ENCODE assay signal across 15 cellular contexts in the genomic region with DNA sequence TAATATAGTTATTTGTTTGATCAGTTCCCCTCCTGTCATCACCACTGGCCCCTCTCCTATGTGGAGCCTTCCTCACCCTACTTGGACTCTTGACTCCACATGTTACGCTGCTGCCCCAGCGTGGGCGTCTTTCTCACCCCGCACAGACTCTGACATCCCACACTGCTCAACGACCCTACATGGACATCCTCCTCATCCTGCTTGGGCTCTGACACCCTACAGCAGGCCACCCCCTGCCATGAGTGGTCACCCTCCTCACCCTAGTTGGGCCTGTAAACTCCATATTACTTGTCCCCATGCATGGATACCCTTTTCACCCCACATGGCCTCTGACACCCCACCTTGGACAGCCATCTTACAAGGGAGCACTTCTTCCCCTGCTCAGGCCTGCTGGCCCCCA. TPM values are rescaled to one million over a fixed set of nuclear protein-coding genes. Genes with fewer than 3 reads are reported as not detected.
DNase-seq lines count a peak whose midpoint lies in the region; ATAC-seq and TF ChIP-seq lines count a peak whose summit lies in the region.
"Had no signal": no experiment of that assay in that cellular context is flagged by ENCODE, and none has a peak within 500 bp of the region (broad histone marks: within the 10 kb centered on the region; RNA-seq: fewer than 3 reads in every experiment).

No MANE protein-coding gene starts in this region.

- no peak overlapping the region for H3K4me3 Mint-ChIP-seq in activated T-cell treated with anti-CD3 and anti-CD28 coated beads, Interleukin-2, amount 50 U/mL, for 24 hours
- no peak overlapping the region for H3K4me3 Mint-ChIP-seq in activated T-cell treated with anti-CD3 and anti-CD28 coated beads, Interleukin-2, amount 50 U/mL, for 4 hours
- no peak overlapping the region for H3K4me3 Mint-ChIP-seq in stimulated activated naive CD8-positive, alpha-beta T cell treated with anti-CD3 and anti-CD28 coated beads, Interleukin-15, Interleukin-2, amounts not matched to agents 100 ng/mL and 50 ng/mL, for 24 hours
- no peak overlapping the region for H3K4me3 Mint-ChIP-seq in stimulated activated naive CD8-positive, alpha-beta T cell treated with anti-CD3 and anti-CD28 coated beads, Interleukin-15, amount 100 ng/mL, for 72 hours
- H3K4me3 Mint-ChIP-seq in neural crest cell (no peak overlapping the region), type B pancreatic cell (no peak overlapping the region)
- H3K4me3 Mint-ChIP-seq: CD14-positive monocyte had no signal

- no peaks in the 10 kb centered on the region for H3K9me3 Mint-ChIP-seq in activated T-cell treated with anti-CD3 and anti-CD28 coated beads, Interleukin-2, amount 50 U/mL, for 24 hours
- no peaks in the 10 kb centered on the region for H3K9me3 Mint-ChIP-seq in activated T-cell treated with anti-CD3 and anti-CD28 coated beads, Interleukin-2, amount 50 U/mL, for 4 hours
- H3K9me3 Mint-ChIP-seq in stimulated activated naive CD8-positive, alpha-beta T cell treated with anti-CD3 and anti-CD28 coated beads, Interleukin-15, Interleukin-2, amounts not matched to agents 100 ng/mL and 50 ng/mL, for 24 hours, result no peaks in the 10 kb centered on the region
- no peaks in the 10 kb centered on the region for H3K9me3 Mint-ChIP-seq in stimulated activated naive CD8-positive, alpha-beta T cell treated with anti-CD3 and anti-CD28 coated beads, Interleukin-15, amount 100 ng/mL, for 72 hours
- no peaks in the 10 kb centered on the region for H3K9me3 Mint-ChIP-seq in neural crest cell
- no peaks in the 10 kb centered on the region for H3K9me3 Mint-ChIP-seq in type B pancreatic cell
- H3K9me3 Mint-ChIP-seq: CD14-positive monocyte; CD8-positive, alpha-beta memory T cell had no signal

- TF ChIP-seq CTCF in neural crest cell (conservative IDR thresholded peaks at IDR 0.05) (no peak), type B pancreatic cell (conservative IDR thresholded peaks at IDR 0.05) (no peak), PC-9 (conservative IDR thresholded peaks at IDR 0.05) (no peak)

- no peaks in the 10 kb centered on the region for H3F3A ChIP-seq in PC-9 (ENCODE audit: insufficient read depth, low read depth)

- H3K36me3 ChIP-seq in PC-9 (ENCODE audit: low read depth), result peaks cover 18% of the 10 kb centered on the region

- peaks cover 84% of the 10 kb centered on the region for H3K36me3 Mint-ChIP-seq in activated T-cell treated with anti-CD3 and anti-CD28 coated beads, Interleukin-2, amount 50 U/mL, for 24 hours (ENCODE audit: low read depth)
- peaks cover 44% of the 10 kb centered on the region for H3K36me3 Mint-ChIP-seq in activated T-cell treated with anti-CD3 and anti-CD28 coated beads, Interleukin-2, amount 50 U/mL, for 4 hours (ENCODE audit: insufficient read depth)
- H3K36me3 Mint-ChIP-seq in stimulated activated naive CD8-positive, alpha-beta T cell treated with anti-CD3 and anti-CD28 coated beads, Interleukin-15, Interleukin-2, amounts not matched to agents 100 ng/mL and 50 ng/mL, for 24 hours (ENCODE audit: low read depth), result peaks cover 66% of the 10 kb centered on the region
- H3K36me3 Mint-ChIP-seq in neural crest cell (ENCODE audit: low read depth) (peaks cover 17% of the 10 kb centered on the region), type B pancreatic cell (peaks cover 22% of the 10 kb centered on the region)

- no peaks in the 10 kb centered on the region for H3K4me1 ChIP-seq in PC-9 (replicated peaks; ENCODE audit: insufficient read depth)
- H3K4me1 ChIP-seq: Caco-2, HAP-1 had no signal

- no peaks in the 10 kb centered on the region for H3K27me3 Mint-ChIP-seq in activated T-cell treated with anti-CD3 and anti-CD28 coated beads, Interleukin-2, amount 50 U/mL, for 24 hours
- no peaks in the 10 kb centered on the region for H3K27me3 Mint-ChIP-seq in activated T-cell treated with anti-CD3 and anti-CD28 coated beads, Interleukin-2, amount 50 U/mL, for 4 hours (ENCODE audit: low read depth)
- no peaks in the 10 kb centered on the region for H3K27me3 Mint-ChIP-seq in stimulated activated naive CD8-positive, alpha-beta T cell treated with anti-CD3 and anti-CD28 coated beads, Interleukin-15, Interleukin-2, amounts not matched to agents 100 ng/mL and 50 ng/mL, for 24 hours
- no peaks in the 10 kb centered on the region for H3K27me3 Mint-ChIP-seq in stimulated activated naive CD8-positive, alpha-beta T cell treated with anti-CD3 and anti-CD28 coated beads, Interleukin-15, amount 100 ng/mL, for 72 hours
- H3K27me3 Mint-ChIP-seq in neural crest cell (ENCODE audit: low read depth), result no peaks in the 10 kb centered on the region
- no peaks in the 10 kb centered on the region for H3K27me3 Mint-ChIP-seq in type B pancreatic cell
- H3K27me3 Mint-ChIP-seq: CD8-positive, alpha-beta memory T cell had no signal

- no peak for ATAC-seq in activated T-cell treated with anti-CD3 and anti-CD28 coated beads, Interleukin-2, amount 50 U/mL, for 4 hours
- ATAC-seq in stimulated activated naive CD8-positive, alpha-beta T cell treated with anti-CD3 and anti-CD28 coated beads, Interleukin-15, amount 100 ng/mL, for 72 hours, result no peak

- no peak overlapping the region for H3K4me3 ChIP-seq in PC-9
- H3K4me3 ChIP-seq: HAP-1 had no signal

- no peaks in the 10 kb centered on the region for H3K9me2 ChIP-seq in PC-9 (ENCODE audit: insufficient read depth)

- H3K4me1 Mint-ChIP-seq in activated T-cell treated with anti-CD3 and anti-CD28 coated beads, Interleukin-2, amount 50 U/mL, for 24 hours (ENCODE audit: low read depth), result no peaks in the 10 kb centered on the region
- no peaks in the 10 kb centered on the region for H3K4me1 Mint-ChIP-seq in activated T-cell treated with anti-CD3 and anti-CD28 coated beads, Interleukin-2, amount 50 U/mL, for 4 hours (ENCODE audit: low read depth)
- no peaks in the 10 kb centered on the region for H3K4me1 Mint-ChIP-seq in stimulated activated naive CD8-positive, alpha-beta T cell treated with anti-CD3 and anti-CD28 coated beads, Interleukin-15, Interleukin-2, amounts not matched to agents 100 ng/mL and 50 ng/mL, for 24 hours (ENCODE audit: low read depth)
- no peaks in the 10 kb centered on the region for H3K4me1 Mint-ChIP-seq in stimulated activated naive CD8-positive, alpha-beta T cell treated with anti-CD3 and anti-CD28 coated beads, Interleukin-15, amount 100 ng/mL, for 72 hours
- no peaks in the 10 kb centered on the region for H3K4me1 Mint-ChIP-seq in neural crest cell
- H3K4me1 Mint-ChIP-seq in type B pancreatic cell (ENCODE audit: unreplicated experiment), result no peaks in the 10 kb centered on the region
- H3K4me1 Mint-ChIP-seq: CD14-positive monocyte had no signal

- CTCF ChIA-PET in PC-9 (lab: Charles Lee), result interaction anchor here (0.6 kb wide), 1 partner anchor 866 kb away, joined by 3 read pairs; no protein-coding TSS in a partner anchor

- no peak overlapping the region for H2AFZ ChIP-seq in PC-9

- H3K27ac ChIP-seq in PC-9, result no peak overlapping the region
- H3K27ac ChIP-seq: 22Rv1 had no signal

- no TSS peak for BruUV-seq in PC-9 (replicated peaks; lab: Mats Ljungman, UMichigan)

- no peaks in the 10 kb centered on the region for H4K20me1 ChIP-seq in PC-9 (ENCODE audit: insufficient read depth)

- no peaks in the 10 kb centered on the region for H3K27me3 ChIP-seq in PC-9 (ENCODE audit: insufficient read depth, low read depth)

- no peaks in the 10 kb centered on the region for H3K9me3 ChIP-seq in PC-9 (ENCODE audit: insufficient read depth, low read depth)
- H3K9me3 ChIP-seq: Caco-2, HAP-1 had no signal

- POLR2A ChIA-PET in PC-9 (lab: Charles Lee; ENCODE audit: unreplicated experiment), result no interaction called here

- intact Hi-C loops in PC-9 (cut with micrococcal nuclease; ENCODE audit: unreplicated experiment), result no loop called here

- H3K79me2 ChIP-seq in PC-9 (ENCODE audit: low read depth), result no peaks in the 10 kb centered on the region

- H3K27ac Mint-ChIP-seq in activated T-cell treated with anti-CD3 and anti-CD28 coated beads, Interleukin-2, amount 50 U/mL, for 24 hours, result peak overlapping the region; percentile 27
- H3K27ac Mint-ChIP-seq in stimulated activated naive CD8-positive, alpha-beta T cell treated with anti-CD3 and anti-CD28 coated beads, Interleukin-15, Interleukin-2, amounts not matched to agents 100 ng/mL and 50 ng/mL, for 24 hours, result peak overlapping the region; percentile 16
- H3K27ac Mint-ChIP-seq in stimulated activated naive CD8-positive, alpha-beta T cell treated with anti-CD3 and anti-CD28 coated beads, Interleukin-15, amount 100 ng/mL, for 72 hours, result peak overlapping the region in 1 of 2 donors; percentile 35
- H3K27ac Mint-ChIP-seq in neural crest cell (ENCODE audit: unreplicated experiment) (peak overlapping the region; percentile 89), type B pancreatic cell (no peak overlapping the region)

- H3K4me2 ChIP-seq in PC-9, result no peak overlapping the region

- no peak for DNase-seq in activated T-cell treated with anti-CD3 and anti-CD28 coated beads, Interleukin-2, amount 50 U/mL, for 24 hours
- no peak for DNase-seq in activated T-cell treated with anti-CD3 and anti-CD28 coated beads, Interleukin-2, amount 50 U/mL, for 4 hours
- DNase-seq in stimulated activated naive CD8-positive, alpha-beta T cell treated with anti-CD3 and anti-CD28 coated beads, Interleukin-15, amount 100 ng/mL, for 72 hours, result no peak
- DNase-seq in neural crest cell (ENCODE audit: low read depth, low spot score) (no peak), RPMI8226 (no peak), type B pancreatic cell (ENCODE audit: extremely low spot score, unreplicated experiment) (no peak), PC-9 (no peak)
- DNase-seq: Caco-2; CD8-positive, alpha-beta memory T cell; DND-41; GDM1 had no signal

RNA-seq across cellular contexts. Expression of a gene that starts 21.0 kb away (rescaled TPM):
- total RNA-seq in activated T-cell treated with anti-CD3 and anti-CD28 coated beads, Interleukin-2, amount 50 U/mL, for 4 hours, result 10 to 100 TPM; 52.5 to 61.2 (median 59.6) TPM
- total RNA-seq in neural crest cell (27.9 and 28.5 TPM in 2 replicates), type B pancreatic cell (ENCODE audit: low replicate concordance) (21.4 and 25.8 TPM in 2 replicates), PC-9 (2021) (30.4 and 31.5 TPM in 2 replicates)

RNA-seq across cellular contexts. Expression of a gene that starts 27.6 kb away (rescaled TPM):
- total RNA-seq in activated T-cell treated with anti-CD3 and anti-CD28 coated beads, Interleukin-2, amount 50 U/mL, for 4 hours, result 1 to 10 TPM; 5.5 to 7.9 (median 6.1) TPM
- 7.1 and 8.2 TPM in 2 replicates for total RNA-seq in neural crest cell
- 9.5 and 10.2 TPM in 2 replicates for total RNA-seq in type B pancreatic cell (ENCODE audit: low replicate concordance)
- 12.9 and 13.4 TPM in 2 replicates for total RNA-seq in PC-9 (2021)
